ENCODE assay signal across 8 cellular contexts in genomic region chr1:8025061-8025670, GRCh38. TPM values are rescaled to one million over a fixed set of nuclear protein-coding genes. Genes with fewer than 3 reads are reported as not detected.
DNase-seq lines count a peak whose midpoint lies in the region; ATAC-seq and TF ChIP-seq lines count a peak whose summit lies in the region.

No MANE protein-coding gene starts in this region.

- H3K27me3 Mint-ChIP-seq in activated CD4-positive, alpha-beta T cell treated with anti-CD3 and anti-CD28 coated beads, Interleukin-2, amount 10 ng/mL, durations not matched to agents 7 days and 5 days: peaks cover 53% of the 10 kb centered on the region
- H3K27me3 Mint-ChIP-seq in activated naive CD8-positive, alpha-beta T cell treated with anti-CD3 and anti-CD28 coated beads for 36 hours: peaks cover 36% of the 10 kb centered on the region
- H3K27me3 Mint-ChIP-seq in immature natural killer cell (ENCODE audit: low read depth in 3 of 3): peaks cover 10 to 14% (median 12%) of the 10 kb centered on the region in 3 donors

- H3K4me1 Mint-ChIP-seq in activated CD4-positive, alpha-beta T cell treated with anti-CD3 and anti-CD28 coated beads, Interleukin-2, amount 10 ng/mL, durations not matched to agents 7 days and 5 days: peaks cover 11% of the 10 kb centered on the region
- H3K4me1 Mint-ChIP-seq in activated naive CD8-positive, alpha-beta T cell treated with anti-CD3 and anti-CD28 coated beads for 36 hours: peaks cover 11% of the 10 kb centered on the region
- peaks cover 8 to 11% of the 10 kb centered on the region in 2 donors for H3K4me1 Mint-ChIP-seq in immature natural killer cell

- H3K4me3 Mint-ChIP-seq in activated CD4-positive, alpha-beta T cell treated with anti-CD3 and anti-CD28 coated beads, Interleukin-2, amount 10 ng/mL, durations not matched to agents 7 days and 5 days: peak overlapping the region; percentile 62
- H3K4me3 Mint-ChIP-seq in activated naive CD8-positive, alpha-beta T cell treated with anti-CD3 and anti-CD28 coated beads for 36 hours: peak overlapping the region; percentile 70
- peak overlapping the region; percentile 80 to 91 (median 87) for H3K4me3 Mint-ChIP-seq in immature natural killer cell

- H3K27ac Mint-ChIP-seq in activated CD4-positive, alpha-beta T cell treated with anti-CD3 and anti-CD28 coated beads, Interleukin-2, amount 10 ng/mL, durations not matched to agents 7 days and 5 days: no peak overlapping the region
- no peak overlapping the region for H3K27ac Mint-ChIP-seq in activated naive CD8-positive, alpha-beta T cell treated with anti-CD3 and anti-CD28 coated beads for 36 hours
- H3K27ac Mint-ChIP-seq in immature natural killer cell: peak overlapping the region; percentile 14 to 79 (median 48)

- no peak for TF ChIP-seq EP300 in stomach (IDR thresholded peaks at IDR 0.05)

- TF ChIP-seq POLR2A in stomach (IDR thresholded peaks at IDR 0.05): no peak

- H3K9me3 Mint-ChIP-seq in activated CD4-positive, alpha-beta T cell treated with anti-CD3 and anti-CD28 coated beads, Interleukin-2, amount 10 ng/mL, durations not matched to agents 7 days and 5 days: no peaks in the 10 kb centered on the region
- no peaks in the 10 kb centered on the region for H3K9me3 Mint-ChIP-seq in activated naive CD8-positive, alpha-beta T cell treated with anti-CD3 and anti-CD28 coated beads for 36 hours
- H3K9me3 Mint-ChIP-seq in immature natural killer cell: peaks cover 0 to 2% (median 0%) of the 10 kb centered on the region in 6 donors

- CTCF ChIA-PET in activated CD4-positive, alpha-beta T cell treated with anti-CD3 and anti-CD28 coated beads, Interleukin-2, amount 10 ng/mL, durations not matched to agents 7 days and 5 days (lab: Charles Lee): interaction anchor here (0.8 to 1.0 kb wide), 2 partner anchors 11 to 293 kb away, joined by 3 read pairs; partner anchors contain the start of gene SLC45A1

- intact Hi-C loops in stomach (cut with DNase I; ENCODE audit: low total_unique reads): no loop called here

- H3K4me1 ChIP-seq in stomach: peaks cover 19 to 72% (median 51%) of the 10 kb centered on the region in 4 donors

- DNase-seq in activated CD4-positive, alpha-beta T cell treated with anti-CD3 and anti-CD28 coated beads, Interleukin-2, amount 10 ng/mL, durations not matched to agents 7 days and 5 days: no peak
- DNase-seq in activated CD4-positive, alpha-beta T cell treated with anti-CD3 and anti-CD28 coated beads for 1 hour: no peak
- DNase-seq in activated naive CD8-positive, alpha-beta T cell treated with anti-CD3 and anti-CD28 coated beads for 36 hours: no peak
- DNase-seq in immature natural killer cell (peak in 2 of 3 donors; percentile 10 to 14), stomach (no peak), AG08396 (ENCODE audit: low spot score) (no peak)

- no peak for ATAC-seq in GM19463 (IDR thresholded peaks at IDR 0.05; ENCODE audit: unreplicated experiment)
- ATAC-seq in GM19328 (IDR thresholded peaks at IDR 0.05; ENCODE audit: unreplicated experiment): no peak

- no peaks in the 10 kb centered on the region for H3K9me3 ChIP-seq in stomach

- 3 to 5% (median 4%) methylated on average over 19 of the region's 19 CpGs for WGBS in stomach, 5 donors

- H3K36me3 Mint-ChIP-seq in activated CD4-positive, alpha-beta T cell treated with anti-CD3 and anti-CD28 coated beads, Interleukin-2, amount 10 ng/mL, durations not matched to agents 7 days and 5 days (ENCODE audit: low read depth): no peaks in the 10 kb centered on the region
- no peaks in the 10 kb centered on the region for H3K36me3 Mint-ChIP-seq in activated naive CD8-positive, alpha-beta T cell treated with anti-CD3 and anti-CD28 coated beads for 36 hours
- no peaks in the 10 kb centered on the region for H3K36me3 Mint-ChIP-seq in immature natural killer cell

- H3K27me3 ChIP-seq in stomach: peaks cover 0 to 8% (median 0%) of the 10 kb centered on the region in 3 donors

- no peak for TF ChIP-seq CTCF in stomach (IDR thresholded peaks at IDR 0.05)

- peak overlapping the region; percentile 68 to 83 (median 72) for H3K4me3 ChIP-seq in stomach

- POLR2A ChIA-PET in activated CD4-positive, alpha-beta T cell treated with anti-CD3 and anti-CD28 coated beads, Interleukin-2, amount 10 ng/mL, durations not matched to agents 7 days and 5 days (lab: Charles Lee): no interaction called here

- peak overlapping the region; percentile 88 to 98 (median 95) for H3K27ac ChIP-seq in stomach

- no peaks in the 10 kb centered on the region for H3K36me3 ChIP-seq in stomach

RNA-seq across cellular contexts. Expression of gene ERRFI1, which starts 0.9 kb away (rescaled TPM):
- under 1 TPM; 0.22 to 0.35 TPM for total RNA-seq in activated CD4-positive, alpha-beta T cell treated with anti-CD3 and anti-CD28 coated beads, Interleukin-2, amount 10 ng/mL, durations not matched to agents 7 days and 5 days
- 1 to 10 TPM; 1.2 to 1.4 TPM for total RNA-seq in activated naive CD8-positive, alpha-beta T cell treated with anti-CD3 and anti-CD28 coated beads for 36 hours
- polyA plus RNA-seq in immature natural killer cell (1 to 10 TPM in 1 of 3 donors, under 1 TPM in 1, not detected in 1; 0.33 to 1.1 TPM), stomach (10 to 100 TPM; 31.4 to 47.7 (median 41.4) TPM)
- total RNA-seq in stomach: 100 to 1,000 TPM in 3 of 5 donors, 10 to 100 TPM in 1, 1 to 10 TPM in 1; 3.5 to 201 (median 134) TPM

Comparison
In these comparisons a context has a peak if more than half of its experiments do, and no peak if none do; other contexts are left out.
1. DNase-seq: peak in immature natural killer cell (2 of 3); none in activated CD4-positive, alpha-beta T cell treated with anti-CD3 and anti-CD28 coated beads, Interleukin-2, amount 10 ng/mL, durations not matched to agents 7 days and 5 days (single experiment), activated CD4-positive, alpha-beta T cell treated with anti-CD3 and anti-CD28 coated beads for 1 hour (single experiment), activated naive CD8-positive, alpha-beta T cell treated with anti-CD3 and anti-CD28 coated beads for 36 hours (single experiment), stomach (single experiment) and AG08396 (single experiment).
2. H3K27ac Mint-ChIP-seq: peak in immature natural killer cell (6 of 6); none in activated CD4-positive, alpha-beta T cell treated with anti-CD3 and anti-CD28 coated beads, Interleukin-2, amount 10 ng/mL, durations not matched to agents 7 days and 5 days (single experiment) and activated naive CD8-positive, alpha-beta T cell treated with anti-CD3 and anti-CD28 coated beads for 36 hours (single experiment).
3. Peak in every context shown above with its lines, with median percentiles within 50 percentile points of each other: H3K4me3 Mint-ChIP-seq.